Comparison of ENCODE assay signal across 15 cellular contexts in the genomic region with DNA sequence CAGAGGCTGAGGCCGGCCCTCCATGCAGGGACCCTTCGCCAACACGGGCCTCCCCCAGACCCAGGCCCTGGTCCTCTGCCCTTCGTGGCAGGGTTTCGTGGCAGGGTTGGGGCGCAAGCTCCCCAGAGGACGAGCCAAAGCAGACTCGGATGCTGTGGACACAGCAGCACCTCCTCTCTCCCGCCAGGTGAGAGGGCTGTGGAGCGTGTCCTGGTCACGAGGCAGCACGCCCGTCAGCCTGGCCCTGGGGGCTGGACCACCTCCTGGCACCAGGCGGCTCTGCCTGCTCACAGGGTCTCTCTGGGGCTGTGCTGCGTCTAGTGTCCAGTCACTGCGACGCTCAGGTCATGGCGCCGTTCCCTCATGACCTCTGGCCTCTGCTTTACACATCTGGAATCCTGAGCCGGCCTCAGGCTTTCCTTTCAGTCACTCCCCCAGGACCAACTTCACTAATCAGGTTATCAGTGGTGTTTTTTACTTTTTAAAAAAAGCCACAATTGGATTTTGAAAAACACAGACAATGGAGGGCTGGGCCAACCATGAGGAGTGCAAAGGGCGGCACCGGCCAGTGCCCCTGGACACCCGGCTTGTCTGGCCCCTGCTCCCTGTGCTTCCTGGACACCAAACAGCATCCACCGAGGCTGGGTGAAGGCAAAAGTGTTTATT. TPM values are rescaled to one million over a fixed set of nuclear protein-coding genes. Genes with fewer than 3 reads are reported as not detected.
A peak's percentile ranks its signal among the peaks of the same experiment; 100 is the strongest.
DNase-seq lines count a peak whose midpoint lies in the region; ATAC-seq, FAIRE-seq and TF ChIP-seq lines count a peak whose summit lies in the region.
"Had no signal": no experiment of that assay in that cellular context is flagged by ENCODE, and none has a peak within 500 bp of the region (broad histone marks: within the 10 kb centered on the region; RNA-seq: fewer than 3 reads in every experiment).

No MANE protein-coding gene starts in this region.

- TF ChIP-seq EP300 in K562 (IDR thresholded peaks at IDR 0.05; ENCODE audit: low read length), result no peak

- CTCF ChIA-PET in K562 (lab: Yijun Ruan, JAX; ENCODE audit: low intra/inter-chr PET ratio), result no interaction called here

- H3K4me3 ChIP-seq in K562 (no peak overlapping the region), psoas muscle (no peak overlapping the region)
- H3K4me3 ChIP-seq: transverse colon had no signal

- peak; percentile 66 for TF ChIP-seq POLR2A in K562 (conservative IDR thresholded peaks at IDR 0.05)

- H4K20me1 ChIP-seq in K562 (replicated peaks; ENCODE audit: control insufficient read depth, insufficient read depth, low read length), result peaks cover 6% of the 10 kb centered on the region; the same call in 1 of the 2 replicates

- H3K4me1 Mint-ChIP-seq in activated T-cell treated with anti-CD3 and anti-CD28 coated beads, Interleukin-2, amount 50 U/mL, for 24 hours (ENCODE audit: low read depth), result peaks cover 29% of the 10 kb centered on the region
- peaks cover 23% of the 10 kb centered on the region for H3K4me1 Mint-ChIP-seq in activated T-cell treated with anti-CD3 and anti-CD28 coated beads, Interleukin-2, amount 50 U/mL, for 4 hours (ENCODE audit: low read depth)
- H3K4me1 Mint-ChIP-seq in IgD-negative memory B cell, result peaks cover 15 to 21% (median 17%) of the 10 kb centered on the region in 3 donors

- peaks cover 5 to 81% of the 10 kb centered on the region in 2 experiments; a peak in 4 of 5 replicates for H3K4me1 ChIP-seq in K562 (replicated peaks in 1 of 2; ENCODE audit: control insufficient read depth in 2 of 2, insufficient read depth in 2 of 2, low read length in 2 of 2)
- H3K4me1 ChIP-seq in psoas muscle, result peaks cover 10% of the 10 kb centered on the region

- H3K36me3 Mint-ChIP-seq in activated T-cell treated with anti-CD3 and anti-CD28 coated beads, Interleukin-2, amount 50 U/mL, for 24 hours (ENCODE audit: low read depth), result peaks cover 52% of the 10 kb centered on the region
- H3K36me3 Mint-ChIP-seq in activated T-cell treated with anti-CD3 and anti-CD28 coated beads, Interleukin-2, amount 50 U/mL, for 4 hours (ENCODE audit: insufficient read depth), result peaks cover 2% of the 10 kb centered on the region
- peaks cover 2% of the 10 kb centered on the region for H3K36me3 Mint-ChIP-seq in IgD-negative memory B cell

- H2AFZ ChIP-seq in K562 (ENCODE audit: low read depth, low read length), result no peak overlapping the region

- H3K27ac Mint-ChIP-seq in activated T-cell treated with anti-CD3 and anti-CD28 coated beads, Interleukin-2, amount 50 U/mL, for 24 hours, result peak overlapping the region; percentile 77
- H3K27ac Mint-ChIP-seq in IgD-negative memory B cell, result peak overlapping the region in 2 of 3 donors; percentile 53 to 87

- TF ChIP-seq CTCF in K562 (IDR thresholded peaks at IDR 0.05 in 2 of 3, conservative IDR thresholded peaks at IDR 0.05 in 1 of 3; ENCODE audit: insufficient read depth in 2 of 3, low read depth in 1 of 3, low read length in 3 of 3) (no peak), psoas muscle (IDR thresholded peaks at IDR 0.05) (no peak)

- no peaks in the 10 kb centered on the region for H3K27me3 Mint-ChIP-seq in activated T-cell treated with anti-CD3 and anti-CD28 coated beads, Interleukin-2, amount 50 U/mL, for 24 hours
- no peaks in the 10 kb centered on the region for H3K27me3 Mint-ChIP-seq in activated T-cell treated with anti-CD3 and anti-CD28 coated beads, Interleukin-2, amount 50 U/mL, for 4 hours (ENCODE audit: low read depth)
- H3K27me3 Mint-ChIP-seq in IgD-negative memory B cell, result no peaks in the 10 kb centered on the region

- peaks cover 20% of the 10 kb centered on the region; the same call in 1 of the 3 replicates for H3K36me3 ChIP-seq in K562 (ENCODE audit: control insufficient read depth, insufficient read depth, low read length)
- peaks cover 0 to 10% of the 10 kb centered on the region in 2 donors for H3K36me3 ChIP-seq in psoas muscle (ENCODE audit: insufficient read depth in 1 of 2, low read depth in 1 of 2)
- H3K36me3 ChIP-seq: transverse colon had no signal

- FAIRE-seq in K562 (lab: Jason Lieb, UNC), result peak; percentile 48
- FAIRE-seq: H54 had no signal

- H3K9me1 ChIP-seq in K562 (ENCODE audit: control insufficient read depth, insufficient read depth, low read length), result no peaks in the 10 kb centered on the region

- peaks cover 21% of the 10 kb centered on the region for H3K79me2 ChIP-seq in K562 (ENCODE audit: control insufficient read depth, insufficient read depth, low read length)

- no peaks in the 10 kb centered on the region for H3K9me3 ChIP-seq in K562 (replicated peaks; ENCODE audit: control insufficient read depth, insufficient read depth, low read depth, low read length)
- no peaks in the 10 kb centered on the region for H3K9me3 ChIP-seq in psoas muscle
- H3K9me3 ChIP-seq: transverse colon had no signal

- POLR2A ChIA-PET in K562 (lab: Yijun Ruan, JAX), result interaction anchor here (0.6 to 1.9 kb wide), 3 partner anchors 9 to 264 kb away, joined by 3 to 4 read pairs (median 4); no protein-coding TSS in a partner anchor

- WGBS in K562 (ENCODE audit: insufficient coverage, low coverage, missing lambda C conversion rate), result 67% methylated on average over 24 of the region's 24 CpGs
- 60 to 76% (median 70%) methylated on average over 23 to 24 of the region's 24 CpGs for WGBS in psoas muscle, 3 donors

- no peak overlapping the region for H3K27ac ChIP-seq in K562 (ENCODE audit: extremely low read depth, low read depth, low read length)
- H3K27ac ChIP-seq in psoas muscle, result no peak overlapping the region
- H3K27ac ChIP-seq: transverse colon had no signal

- no peak overlapping the region for H3K4me3 Mint-ChIP-seq in activated T-cell treated with anti-CD3 and anti-CD28 coated beads, Interleukin-2, amount 50 U/mL, for 24 hours
- H3K4me3 Mint-ChIP-seq in activated T-cell treated with anti-CD3 and anti-CD28 coated beads, Interleukin-2, amount 50 U/mL, for 4 hours, result no peak overlapping the region
- H3K4me3 Mint-ChIP-seq in IgD-negative memory B cell, result peak overlapping the region in 1 of 4 donors; percentile 53

- in situ Hi-C loops in K562 (cut with MboI), result loop anchor here (5.0 to 25.0 kb wide), 2 partner anchors 107 to 238 kb away; no protein-coding TSS in a partner anchor

- H3K9ac ChIP-seq in K562 (ENCODE audit: insufficient read depth in 1 of 2, low read depth in 2 of 2, low read length in 2 of 2), result peak overlapping the region in 1 of 2 experiments; percentile 66; a peak in 2 of 4 replicates

- no peak overlapping the region for H3K4me2 ChIP-seq in K562 (ENCODE audit: insufficient read depth, low read length)

- no peaks in the 10 kb centered on the region for H3K27me3 ChIP-seq in K562 (ENCODE audit: control insufficient read depth in 2 of 2, insufficient read depth in 2 of 2, low read length in 2 of 2)
- no peaks in the 10 kb centered on the region for H3K27me3 ChIP-seq in psoas muscle (ENCODE audit: insufficient read depth in 3 of 3, low read length in 2 of 3)
- H3K27me3 ChIP-seq: transverse colon had no signal

- no peak for TF ChIP-seq RAD21 in K562 (CRISPR knock-in tag; conservative IDR thresholded peaks at IDR 0.05 in 1 of 2, IDR thresholded peaks at IDR 0.05 in 1 of 2)

- BruUV-seq in K562 (replicated peaks; lab: Mats Ljungman, UMichigan), result no TSS peak

- no peaks in the 10 kb centered on the region for H3K9me3 Mint-ChIP-seq in activated T-cell treated with anti-CD3 and anti-CD28 coated beads, Interleukin-2, amount 50 U/mL, for 24 hours
- H3K9me3 Mint-ChIP-seq in activated T-cell treated with anti-CD3 and anti-CD28 coated beads, Interleukin-2, amount 50 U/mL, for 4 hours, result no peaks in the 10 kb centered on the region
- no peaks in the 10 kb centered on the region for H3K9me3 Mint-ChIP-seq in IgD-negative memory B cell

- no peak for DNase-seq in activated T-cell treated with anti-CD3 and anti-CD28 coated beads, Interleukin-2, amount 50 U/mL, for 24 hours
- no peak for DNase-seq in activated T-cell treated with anti-CD3 and anti-CD28 coated beads, Interleukin-2, amount 50 U/mL, for 4 hours
- no peak for DNase-seq in K562 (ENCODE audit: extremely low read depth in 1 of 4, low spot score in 3 of 4)
- peak; percentile 7 to 49 for DNase-seq in psoas muscle
- no peak for DNase-seq in NCI-H345 treated with DMSO at 0.1 percent for 48 hours (lab: John Stamatoyannopoulos, UW; ENCODE audit: unreplicated experiment)
- DNase-seq: activated CD4-positive, CD25-positive, alpha-beta regulatory T cell; activated T-cell treated with anti-CD3 and anti-CD28 coated beads, Interleukin-2, amount 50 U/mL, for 1 hour; DMS79 treated with DMSO at 0.1 percent for 48 hours; NCI-H187 treated with DMSO at 0.1 percent for 48 hours; stimulated activated CD4-positive, alpha-beta T cell treated with anti-CD3 and anti-CD28 coated beads, Interleukin-15, amount 100 ng/mL, for 24 hours; transverse colon had no signal

- ATAC-seq in activated T-cell treated with anti-CD3 and anti-CD28 coated beads, Interleukin-2, amount 50 U/mL, for 4 hours, result no peak
- ATAC-seq in K562 (peak; percentile 6; the same call in 2 of the 3 replicates), psoas muscle (no peak), GM21717 (IDR thresholded peaks at IDR 0.05; ENCODE audit: unreplicated experiment) (no peak), HG02642 (IDR thresholded peaks at IDR 0.05; ENCODE audit: poor library complexity, unreplicated experiment) (no peak)

- intact Hi-C loops in K562 (cut with micrococcal nuclease), result no loop called here
- intact Hi-C loops in psoas muscle (cut with DNase I), result loop anchor here in 1 of 2 donors (10.0 kb wide), 1 partner anchor 220 kb away; no protein-coding TSS in a partner anchor

RNA-seq across cellular contexts. Expression of a gene that starts 5.4 kb away (rescaled TPM):
- total RNA-seq in activated T-cell treated with anti-CD3 and anti-CD28 coated beads, Interleukin-2, amount 50 U/mL, for 4 hours, result 100 to 1,000 TPM; 123 to 144 (median 143) TPM
- polyA plus RNA-seq in IgD-negative memory B cell, result 91.8 TPM
- 68.1 and 75.3 TPM in 2 replicates for total RNA-seq in K562 (2011; cell fraction: chromatin; rRNA removed; ENCODE audit: low replicate concordance)
- total RNA-seq in K562 (2011; cell fraction: nucleolus; rRNA removed), result 29.2 and 40.8 TPM in 2 replicates
- total RNA-seq in K562 (2011; cell fraction: nucleoplasm; rRNA removed), result 60.6 and 70.4 TPM in 2 replicates
- total RNA-seq in K562 (2014; rRNA removed), result 107 and 136 TPM in 2 replicates
- 102 and 107 TPM in 2 replicates for total RNA-seq in K562 (2014; rRNA removed; fragmentation: Illumina TruSeq; extraction: Trizol)
- 84.5 and 90.0 TPM in 2 replicates for total RNA-seq in K562 (2015; rRNA removed; fragmentation: Illumina TruSeq; extraction: Trizol)
- 83.7 and 87.1 TPM in 2 replicates for total RNA-seq in K562 (2021)
- polyA plus RNA-seq in K562 (2011; rRNA removed), result 88.8 and 116 TPM in 2 replicates
- polyA plus RNA-seq in K562 (2011; cell fraction: cytosol; rRNA removed), result 77.7 and 122 TPM in 2 replicates
- 40.8 and 50.9 TPM in 2 replicates for polyA plus RNA-seq in K562 (2011; cell fraction: nucleus; rRNA removed)
- 37.9 and 163 TPM in 2 replicates for polyA plus RNA-seq in K562 (2012)
- 33.5 and 44.1 TPM in 2 replicates for polyA plus RNA-seq in K562 (2014; fragmentation: Illumina TruSeq; extraction: Trizol)
- 10 to 100 TPM; 13.5 to 17.4 TPM for polyA plus RNA-seq in K562 (2014; fragmentation: Nextera tagmentation; extraction: Ambion mirVana)
- 138 and 144 TPM in 2 replicates for polyA plus RNA-seq in K562 (2014; rRNA removed)
- 36.1 and 37.7 TPM in 2 replicates for polyA minus RNA-seq in K562 (2011; rRNA and poly(A)+ RNA removed)
- 4.4 and 14.6 TPM in 2 replicates for polyA minus RNA-seq in K562 (2011; cell fraction: cytosol; rRNA and poly(A)+ RNA removed)
- 11.4 and 14.2 TPM in 2 replicates for polyA minus RNA-seq in K562 (2011; cell fraction: nucleus; rRNA and poly(A)+ RNA removed)
- 10 to 100 TPM; 45.6 to 58.5 (median 55.0) TPM for total RNA-seq in psoas muscle
- 10 to 100 TPM; 42.4 to 63.8 (median 54.9) TPM for polyA plus RNA-seq in psoas muscle

RNA-seq across cellular contexts. Expression of a gene that starts 5.6 kb away (rescaled TPM):
- 10 to 100 TPM; 42.7 to 52.2 (median 47.4) TPM for total RNA-seq in activated T-cell treated with anti-CD3 and anti-CD28 coated beads, Interleukin-2, amount 50 U/mL, for 4 hours
- polyA plus RNA-seq in IgD-negative memory B cell (15.3 TPM), K562 (2011; rRNA removed) (6.6 and 9.8 TPM in 2 replicates), K562 (2014; fragmentation: Illumina TruSeq; extraction: Trizol) (5.3 and 7.2 TPM in 2 replicates), K562 (2014; fragmentation: Nextera tagmentation; extraction: Ambion mirVana) (under 1 TPM; 0.80 to 0.81 TPM), K562 (2014; rRNA removed) (15.2 and 22.7 TPM in 2 replicates), psoas muscle (10 to 100 TPM; 11.2 to 14.3 (median 13.6) TPM)
- 40.8 and 141 TPM in 2 replicates for total RNA-seq in K562 (2011; cell fraction: chromatin; rRNA removed; ENCODE audit: low replicate concordance)
- total RNA-seq in K562 (2011; cell fraction: nucleolus; rRNA removed), result 87.2 and 95.9 TPM in 2 replicates
- total RNA-seq in K562 (2011; cell fraction: nucleoplasm; rRNA removed), result 46.2 and 50.4 TPM in 2 replicates
- total RNA-seq in K562 (2014; rRNA removed) (10.0 and 18.0 TPM in 2 replicates), K562 (2014; rRNA removed; fragmentation: Illumina TruSeq; extraction: Trizol) (1.8 and 2.1 TPM in 2 replicates), K562 (2015; rRNA removed; fragmentation: Illumina TruSeq; extraction: Trizol) (5.1 and 5.7 TPM in 2 replicates), K562 (2021) (24.8 and 29.8 TPM in 2 replicates), psoas muscle (10 to 100 TPM; 10.9 to 22.1 (median 11.8) TPM)
- 8.0 and 15.3 TPM in 2 replicates for polyA plus RNA-seq in K562 (2011; cell fraction: cytosol; rRNA removed)
- 105 and 184 TPM in 2 replicates for polyA plus RNA-seq in K562 (2011; cell fraction: nucleus; rRNA removed)
- polyA plus RNA-seq in K562 (2012), result 12.5 and 21.3 TPM in 2 replicates
- 3.7 and 4.7 TPM in 2 replicates for polyA minus RNA-seq in K562 (2011; rRNA and poly(A)+ RNA removed)
- 4.6 and 6.4 TPM in 2 replicates for polyA minus RNA-seq in K562 (2011; cell fraction: cytosol; rRNA and poly(A)+ RNA removed)
- 37.2 and 42.8 TPM in 2 replicates for polyA minus RNA-seq in K562 (2011; cell fraction: nucleus; rRNA and poly(A)+ RNA removed)

RNA-seq across cellular contexts. Expression of a gene that starts 21.7 kb away (rescaled TPM):
- 10 to 100 TPM; 12.3 to 12.8 (median 12.7) TPM for total RNA-seq in activated T-cell treated with anti-CD3 and anti-CD28 coated beads, Interleukin-2, amount 50 U/mL, for 4 hours
- polyA plus RNA-seq in IgD-negative memory B cell, result 10.8 TPM
- total RNA-seq in K562 (2011; cell fraction: chromatin; rRNA removed; ENCODE audit: low replicate concordance), result 15.6 and 46.2 TPM in 2 replicates
- 30.3 and 31.2 TPM in 2 replicates for total RNA-seq in K562 (2011; cell fraction: nucleolus; rRNA removed)
- total RNA-seq in K562 (2011; cell fraction: nucleoplasm; rRNA removed), result 11.7 and 22.0 TPM in 2 replicates
- 18.3 and 21.2 TPM in 2 replicates for total RNA-seq in K562 (2014; rRNA removed)
- total RNA-seq in K562 (2014; rRNA removed; fragmentation: Illumina TruSeq; extraction: Trizol), result 0.99 and 1.2 TPM in 2 replicates
- total RNA-seq in K562 (2015; rRNA removed; fragmentation: Illumina TruSeq; extraction: Trizol), result 6.3 and 8.8 TPM in 2 replicates
- 14.9 and 16.7 TPM in 2 replicates for total RNA-seq in K562 (2021)
- polyA plus RNA-seq in K562 (2011; rRNA removed), result 2.3 and 4.7 TPM in 2 replicates
- polyA plus RNA-seq in K562 (2011; cell fraction: cytosol; rRNA removed), result 3.2 and 5.1 TPM in 2 replicates
- 21.2 and 39.0 TPM in 2 replicates for polyA plus RNA-seq in K562 (2011; cell fraction: nucleus; rRNA removed)
- 16.5 and 26.3 TPM in 2 replicates for polyA plus RNA-seq in K562 (2012)
- polyA plus RNA-seq in K562 (2014; fragmentation: Illumina TruSeq; extraction: Trizol), result 1.7 and 5.3 TPM in 2 replicates
- polyA plus RNA-seq in K562 (2014; fragmentation: Nextera tagmentation; extraction: Ambion mirVana), result under 1 TPM; 0.24 to 0.34 TPM
- polyA plus RNA-seq in K562 (2014; rRNA removed), result 12.4 and 17.1 TPM in 2 replicates
- polyA minus RNA-seq in K562 (2011; rRNA and poly(A)+ RNA removed), result 1.1 and 1.4 TPM in 2 replicates
- polyA minus RNA-seq in K562 (2011; cell fraction: cytosol; rRNA and poly(A)+ RNA removed), result 4.2 and 7.9 TPM in 2 replicates
- 7.3 and 8.8 TPM in 2 replicates for polyA minus RNA-seq in K562 (2011; cell fraction: nucleus; rRNA and poly(A)+ RNA removed)
- total RNA-seq in psoas muscle, result 1 to 10 TPM; 3.7 to 8.6 (median 6.0) TPM
- polyA plus RNA-seq in psoas muscle, result 1 to 10 TPM; 4.6 to 5.7 (median 4.9) TPM

RNA-seq across cellular contexts. Expression of a gene that starts 50.6 kb away (rescaled TPM):
- total RNA-seq in activated T-cell treated with anti-CD3 and anti-CD28 coated beads, Interleukin-2, amount 50 U/mL, for 4 hours, result 10 to 100 TPM; 45.7 to 58.6 (median 53.9) TPM
- polyA plus RNA-seq in IgD-negative memory B cell (84.5 TPM), K562 (2011; rRNA removed) (13.1 and 18.0 TPM in 2 replicates), K562 (2014; fragmentation: Illumina TruSeq; extraction: Trizol) (13.8 and 24.0 TPM in 2 replicates), K562 (2014; fragmentation: Nextera tagmentation; extraction: Ambion mirVana) (under 1 TPM; 0.45 to 0.92 TPM), K562 (2014; rRNA removed) (31.7 and 32.1 TPM in 2 replicates), psoas muscle (10 to 100 TPM; 16.9 to 40.6 (median 33.0) TPM)
- 96.2 and 235 TPM in 2 replicates for total RNA-seq in K562 (2011; cell fraction: chromatin; rRNA removed; ENCODE audit: low replicate concordance)
- total RNA-seq in K562 (2011; cell fraction: nucleolus; rRNA removed), result 109 and 114 TPM in 2 replicates
- total RNA-seq in K562 (2011; cell fraction: nucleoplasm; rRNA removed), result 104 and 132 TPM in 2 replicates
- total RNA-seq in K562 (2014; rRNA removed) (35.6 and 35.8 TPM in 2 replicates), K562 (2014; rRNA removed; fragmentation: Illumina TruSeq; extraction: Trizol) (4.3 and 5.2 TPM in 2 replicates), K562 (2015; rRNA removed; fragmentation: Illumina TruSeq; extraction: Trizol) (15.5 and 16.1 TPM in 2 replicates), K562 (2021) (52.8 and 54.2 TPM in 2 replicates), psoas muscle (10 to 100 TPM; 16.7 to 23.9 (median 18.6) TPM)
- polyA plus RNA-seq in K562 (2011; cell fraction: cytosol; rRNA removed), result 18.4 and 29.4 TPM in 2 replicates
- 50.2 and 67.4 TPM in 2 replicates for polyA plus RNA-seq in K562 (2011; cell fraction: nucleus; rRNA removed)
- polyA plus RNA-seq in K562 (2012), result 38.9 and 86.6 TPM in 2 replicates
- 16.9 and 24.8 TPM in 2 replicates for polyA minus RNA-seq in K562 (2011; rRNA and poly(A)+ RNA removed)
- polyA minus RNA-seq in K562 (2011; cell fraction: cytosol; rRNA and poly(A)+ RNA removed), result 54.3 and 65.3 TPM in 2 replicates
- 28.7 and 33.2 TPM in 2 replicates for polyA minus RNA-seq in K562 (2011; cell fraction: nucleus; rRNA and poly(A)+ RNA removed)

Comparison
In these comparisons a context has a peak if more than half of its experiments do, and no peak if none do; other contexts are left out.
1. DNase-seq: peak in psoas muscle (2 of 2); none in activated T-cell treated with anti-CD3 and anti-CD28 coated beads, Interleukin-2, amount 50 U/mL, for 24 hours (single experiment), activated T-cell treated with anti-CD3 and anti-CD28 coated beads, Interleukin-2, amount 50 U/mL, for 4 hours (single experiment), K562 (0 of 4) and NCI-H345 treated with DMSO at 0.1 percent for 48 hours (single experiment).